20 cellular contexts compared by ENCODE assay signal in the genomic region with DNA sequence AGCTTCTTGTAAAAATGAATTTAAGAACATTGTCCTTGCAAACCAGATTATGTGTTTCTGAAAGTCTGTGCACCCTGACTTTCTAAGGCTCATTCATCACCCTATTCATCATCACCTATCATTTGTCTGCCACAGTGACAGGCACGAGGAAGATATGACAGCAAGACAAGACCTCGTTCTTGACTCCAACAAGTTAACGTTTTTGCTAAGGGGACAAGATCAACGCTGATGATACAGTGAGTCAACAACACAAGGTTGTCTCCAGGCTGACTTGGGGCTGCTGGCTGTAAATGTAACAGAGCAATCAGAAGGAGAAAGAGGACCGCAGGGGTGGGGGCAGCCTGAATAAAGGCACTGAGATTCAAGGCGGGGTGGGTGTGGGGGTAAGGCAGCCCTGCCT.
A peak's percentile ranks its signal among the peaks of the same experiment; 100 is the strongest.
DNase-seq lines count a peak whose midpoint lies in the region; ATAC-seq and TF ChIP-seq lines count a peak whose summit lies in the region.
"Had no signal": no experiment of that assay in that cellular context is flagged by ENCODE, and none has a peak within 500 bp of the region (broad histone marks: within the 10 kb centered on the region; RNA-seq: fewer than 3 reads in every experiment).

No MANE protein-coding gene starts in this region.

- ATAC-seq in foreskin keratinocyte (peak; percentile 35), left lung (no peak), HG03565 (IDR thresholded peaks at IDR 0.05; ENCODE audit: unreplicated experiment) (no peak), left colon (no peak)
- ATAC-seq: Panc1 had no signal

- H3K4me1 ChIP-seq in ascending aorta (peaks cover 19 to 45% of the 10 kb centered on the region in 2 donors), foreskin keratinocyte (peaks cover 24% of the 10 kb centered on the region), parathyroid adenoma (peaks cover 13% of the 10 kb centered on the region), left lung (peaks cover 0 to 4% of the 10 kb centered on the region in 2 donors)

- H3K4me1 Mint-ChIP-seq in Calu3 (ENCODE audit: low read depth, unreplicated experiment): peaks cover 2% of the 10 kb centered on the region

- H3K9me3 ChIP-seq in ascending aorta (no peaks in the 10 kb centered on the region), parathyroid adenoma (ENCODE audit: control insufficient read depth, low read length) (no peaks in the 10 kb centered on the region), left lung (no peaks in the 10 kb centered on the region)
- H3K9me3 ChIP-seq: MG63 had no signal

- H3K79me2 ChIP-seq in parathyroid adenoma: no peaks in the 10 kb centered on the region

- peak overlapping the region; percentile 32 for H3K4me2 ChIP-seq in parathyroid adenoma (ENCODE audit: low read length)

- H3K9ac ChIP-seq in parathyroid adenoma: no peak overlapping the region

- TF ChIP-seq CTCF in Calu3 (IDR thresholded peaks at IDR 0.05; ENCODE audit: unreplicated experiment): no peak
- TF ChIP-seq CTCF in ascending aorta (IDR thresholded peaks at IDR 0.05): no peak
- no peak for TF ChIP-seq CTCF in foreskin keratinocyte (conservative IDR thresholded peaks at IDR 0.05)
- TF ChIP-seq CTCF in parathyroid adenoma (IDR thresholded peaks at IDR 0.05): no peak
- no peak for TF ChIP-seq CTCF in left lung (IDR thresholded peaks at IDR 0.05)

- H3K27me3 ChIP-seq in ascending aorta: no peaks in the 10 kb centered on the region
- no peaks in the 10 kb centered on the region for H3K27me3 ChIP-seq in foreskin keratinocyte
- no peaks in the 10 kb centered on the region for H3K27me3 ChIP-seq in parathyroid adenoma (ENCODE audit: control insufficient read depth, insufficient read depth, low read length)
- H3K27me3 ChIP-seq in left lung: no peaks in the 10 kb centered on the region
- H3K27me3 ChIP-seq: MG63 had no signal

- DNase-seq in Calu3 (no peak), ascending aorta (ENCODE audit: low spot score in 2 of 2) (no peak), foreskin keratinocyte (peak in 1 of 2 donors; percentile 34), left lung (no peak), left colon (no peak)
- no peak for DNase-seq in activated CD4-positive, alpha-beta T cell treated with anti-CD3 and anti-CD28 coated beads for 1 hour
- DNase-seq: DMS153, DND-41, KG1, MG63, NCI-H1105 treated with DMSO at 0.1 percent for 48 hours, NCI-H146, NCI-H1930, NCI-H2107, NCI-H774, SHP77 had no signal

- BruUV-seq in Calu3 (replicated peaks; lab: Mats Ljungman, UMichigan): no TSS peak

- intact Hi-C loops in Calu3 (cut with micrococcal nuclease; ENCODE audit: unreplicated experiment): no loop called here
- intact Hi-C loops in ascending aorta (cut with DNase I): loop anchor here (5.0 to 10.0 kb wide), 3 partner anchors 83 to 248 kb away; no protein-coding TSS in a partner anchor
- intact Hi-C loops in left lung (cut with DNase I): no loop called here
- intact Hi-C loops in left colon (cut with DNase I, micrococcal nuclease): no loop called here

- H3K27ac Mint-ChIP-seq in Calu3 (ENCODE audit: unreplicated experiment): peak overlapping the region; percentile 48

- H3K36me3 Mint-ChIP-seq in Calu3 (ENCODE audit: insufficient read depth, unreplicated experiment): no peaks in the 10 kb centered on the region

- CTCF ChIA-PET in Calu3 (lab: Charles Lee): no interaction called here

- no peak overlapping the region for H2AFZ ChIP-seq in parathyroid adenoma

- H3K9me3 Mint-ChIP-seq in Calu3 (ENCODE audit: low read depth, unreplicated experiment): no peaks in the 10 kb centered on the region

- no peak overlapping the region for H3K4me3 Mint-ChIP-seq in Calu3 (ENCODE audit: low read depth, unreplicated experiment)

- no peaks in the 10 kb centered on the region for H3K36me3 ChIP-seq in ascending aorta
- H3K36me3 ChIP-seq in parathyroid adenoma (ENCODE audit: control insufficient read depth, insufficient read depth, low read length): no peaks in the 10 kb centered on the region
- no peaks in the 10 kb centered on the region for H3K36me3 ChIP-seq in left lung
- H3K36me3 ChIP-seq: MG63 had no signal

- H3K4me3 ChIP-seq in ascending aorta: no peak overlapping the region
- no peak overlapping the region for H3K4me3 ChIP-seq in parathyroid adenoma (ENCODE audit: low read depth, low read length)
- no peak overlapping the region for H3K4me3 ChIP-seq in left lung
- H3K4me3 ChIP-seq: MG63 had no signal

- H3K27ac ChIP-seq in ascending aorta (peak overlapping the region; percentile 83 to 96), foreskin keratinocyte (peak overlapping the region; percentile 38), parathyroid adenoma (no peak overlapping the region), left lung (no peak overlapping the region)
- H3K27ac ChIP-seq: RWPE1 had no signal

- no peaks in the 10 kb centered on the region for H3K27me3 Mint-ChIP-seq in Calu3 (ENCODE audit: unreplicated experiment)

Comparison
In these comparisons a context has a peak if more than half of its experiments do, and no peak if none do; other contexts are left out.
1. H3K27ac ChIP-seq: peak in ascending aorta (2 of 2) and foreskin keratinocyte (single experiment); none in parathyroid adenoma (single experiment) and left lung (0 of 2).